8 cellular contexts compared by ENCODE assay signal in the genomic region with DNA sequence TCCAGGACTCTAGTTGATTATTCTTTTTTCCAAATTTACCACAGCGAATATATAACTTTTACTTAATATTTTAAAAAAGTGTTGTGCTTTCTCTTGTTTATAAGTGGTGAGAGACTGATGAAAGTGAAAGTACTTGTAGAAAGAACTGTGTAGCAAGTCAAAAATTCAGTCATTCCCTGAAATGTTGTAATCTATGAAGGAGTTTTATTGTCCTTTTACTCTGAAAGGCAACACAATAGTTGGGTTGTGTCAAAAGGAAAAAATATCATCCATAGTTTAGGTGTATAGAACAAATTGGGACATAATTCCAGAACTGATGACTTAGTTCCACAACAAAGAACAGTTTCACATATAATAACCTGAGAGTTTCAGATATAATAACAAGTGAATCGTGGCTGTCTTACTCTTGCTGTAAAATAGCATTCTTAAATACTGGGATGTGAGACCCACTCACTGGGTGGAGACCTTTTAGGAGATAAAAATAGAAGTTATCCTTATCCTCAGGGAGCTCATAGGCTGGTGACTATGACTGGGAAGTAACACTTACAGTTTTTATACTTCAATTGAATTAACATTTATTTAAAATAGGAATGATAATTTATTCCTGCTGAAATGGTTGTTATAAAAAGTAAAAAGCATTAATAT. TPM values are rescaled to one million over a fixed set of nuclear protein-coding genes. Genes with fewer than 3 reads are reported as not detected.
DNase-seq lines count a peak whose midpoint lies in the region; ATAC-seq and TF ChIP-seq lines count a peak whose summit lies in the region.

No MANE protein-coding gene starts in this region.

- no peak overlapping the region for H4K12ac ChIP-seq in trophoblast cell (ENCODE audit: low read depth, low read length)

- no peak overlapping the region for H2BK12ac ChIP-seq in trophoblast cell (ENCODE audit: low read length)

- H3K4me3 ChIP-seq in heart right ventricle (peak overlapping the region in 8 of 10 donors; percentile 18 to 42 (median 34)), skeletal muscle tissue (ENCODE audit: low read length in 3 of 3) (peak overlapping the region; percentile 37 to 47 (median 39)), trophoblast cell (ENCODE audit: low read depth, low read length) (no peak overlapping the region)

- WGBS in heart right ventricle, 2 donors, result 34 to 53% methylated on average over 2 of the region's 2 CpGs
- no CpG with 5 or more reads among the region's 2 CpGs for WGBS in trophoblast cell (ENCODE audit: extremely low coverage, insufficient coverage, insufficient read length)

- ATAC-seq in GM21723 (IDR thresholded peaks at IDR 0.05; ENCODE audit: unreplicated experiment), result peak; percentile 52
- ATAC-seq in heart right ventricle, result peak in 3 of 8 donors; percentile 30 to 49 (median 45)
- no peak for ATAC-seq in HG02852 (IDR thresholded peaks at IDR 0.05; ENCODE audit: unreplicated experiment)

- H3K4me1 Mint-ChIP-seq in activated naive CD8-positive, alpha-beta T cell (ENCODE audit: low read depth), result peaks cover 49% of the 10 kb centered on the region

- H2BK120ac ChIP-seq in trophoblast cell (ENCODE audit: insufficient read depth, low read length, poor library complexity), result no peak overlapping the region

- H3K36me3 ChIP-seq in heart right ventricle, result peaks cover 0 to 32% (median 4%) of the 10 kb centered on the region in 9 donors
- H3K36me3 ChIP-seq in skeletal muscle tissue (ENCODE audit: control insufficient read depth in 3 of 3, insufficient read depth in 3 of 3, low read length in 3 of 3), result peaks cover 0 to 6% (median 0%) of the 10 kb centered on the region in 3 donors
- H3K36me3 ChIP-seq in trophoblast cell (ENCODE audit: control insufficient read depth in 1 of 2, insufficient read depth in 2 of 2, low read length in 2 of 2), result peaks cover 6 to 7% of the 10 kb centered on the region in 2 experiments

- peak overlapping the region; percentile 81 for H3K4me3 Mint-ChIP-seq in activated naive CD8-positive, alpha-beta T cell

- no peaks in the 10 kb centered on the region for H3K27me3 Mint-ChIP-seq in activated naive CD8-positive, alpha-beta T cell

- no peak overlapping the region for H2BK5ac ChIP-seq in trophoblast cell (ENCODE audit: low read depth, low read length, poor library complexity)

- H3K4ac ChIP-seq in trophoblast cell (ENCODE audit: low read depth, low read length), result no peak overlapping the region

- H3K27ac ChIP-seq in heart right ventricle (peak overlapping the region; percentile 57 to 95 (median 83)), skeletal muscle tissue (ENCODE audit: low read depth, low read length) (peak overlapping the region; percentile 83), trophoblast cell (ENCODE audit: low read depth, low read length) (no peak overlapping the region)

- H3K79me2 ChIP-seq in trophoblast cell (ENCODE audit: control insufficient read depth, insufficient read depth, low read length, poor library complexity), result peaks cover 5% of the 10 kb centered on the region

- no peak overlapping the region for H3K14ac ChIP-seq in trophoblast cell (ENCODE audit: low read length)

- no peak for TF ChIP-seq CTCF in heart right ventricle (IDR thresholded peaks at IDR 0.05)

- H3K9me3 ChIP-seq in heart right ventricle (no peaks in the 10 kb centered on the region), skeletal muscle tissue (ENCODE audit: control insufficient read depth in 3 of 3, low read length in 3 of 3) (no peaks in the 10 kb centered on the region), trophoblast cell (ENCODE audit: insufficient read depth, low read depth, low read length) (no peaks in the 10 kb centered on the region)

- H3K27ac Mint-ChIP-seq in activated naive CD8-positive, alpha-beta T cell, result peak overlapping the region; percentile 92

- H4K91ac ChIP-seq in trophoblast cell (ENCODE audit: low read depth, low read length), result no peak overlapping the region

- H3K9ac ChIP-seq in skeletal muscle tissue (ENCODE audit: low read depth in 1 of 3, low read length in 3 of 3) (peak overlapping the region; percentile 51 to 73 (median 54)), trophoblast cell (ENCODE audit: low read length) (no peak overlapping the region)

- H3K36me3 Mint-ChIP-seq in activated naive CD8-positive, alpha-beta T cell, result peaks cover 19% of the 10 kb centered on the region

- H3K9me3 Mint-ChIP-seq in activated naive CD8-positive, alpha-beta T cell (ENCODE audit: low read depth), result no peaks in the 10 kb centered on the region

- no peak overlapping the region for H2AFZ ChIP-seq in trophoblast cell (ENCODE audit: insufficient read depth, low read length, poor library complexity)

- H3K27me3 ChIP-seq in heart right ventricle (no peaks in the 10 kb centered on the region), skeletal muscle tissue (ENCODE audit: control insufficient read depth in 3 of 3, insufficient read depth in 3 of 3, low read length in 3 of 3) (no peaks in the 10 kb centered on the region), trophoblast cell (ENCODE audit: insufficient read depth, low read length) (no peaks in the 10 kb centered on the region)

- DNase-seq in heart right ventricle (no peak), MV-4-11 (lab: John Stamatoyannopoulos, UW) (no peak), RKO (ENCODE audit: low spot score) (no peak), trophoblast cell (no peak)

- intact Hi-C loops in heart right ventricle (cut with DNase I), result loop anchor here in 2 of 10 donors (5.0 kb wide), 1 partner anchor 37 kb away; no protein-coding TSS in a partner anchor

- no peak overlapping the region for H3K18ac ChIP-seq in trophoblast cell (ENCODE audit: low read length)

- H3K4me2 ChIP-seq in trophoblast cell (ENCODE audit: low read length), result no peak overlapping the region

- H2AK5ac ChIP-seq in trophoblast cell (ENCODE audit: low read length), result no peak overlapping the region

- no peak overlapping the region for H3K23ac ChIP-seq in trophoblast cell (ENCODE audit: low read length)

- H3K4me1 ChIP-seq in heart right ventricle (peaks cover 6 to 71% (median 46%) of the 10 kb centered on the region in 9 donors), skeletal muscle tissue (ENCODE audit: control insufficient read depth in 3 of 3, insufficient read depth in 3 of 3, low read length in 3 of 3) (peaks cover 12 to 19% (median 14%) of the 10 kb centered on the region in 3 donors), trophoblast cell (ENCODE audit: control insufficient read depth in 1 of 2, insufficient read depth in 2 of 2, low read length in 2 of 2) (peaks cover 0 to 2% of the 10 kb centered on the region in 2 experiments)

- H4K8ac ChIP-seq in trophoblast cell (ENCODE audit: low read depth, low read length), result no peak overlapping the region

- H3K79me1 ChIP-seq in trophoblast cell (ENCODE audit: low read length), result no peaks in the 10 kb centered on the region

RNA-seq across cellular contexts. Expression of gene CYB5B, which starts 20.6 kb away (rescaled TPM):
- total RNA-seq in heart right ventricle, result 10 to 100 TPM; 59.8 to 84.2 (median 72.5) TPM
- 10 to 100 TPM; 53.8 to 59.9 TPM for polyA plus RNA-seq in heart right ventricle
- 27.7 TPM for total RNA-seq in skeletal muscle tissue
- polyA plus RNA-seq in trophoblast cell (2013), result 103 and 111 TPM in 2 replicates

RNA-seq across cellular contexts. Expression of gene TERF2, which starts 59.2 kb away (rescaled TPM):
- total RNA-seq in heart right ventricle, result 10 to 100 TPM; 19.9 to 31.9 (median 28.3) TPM
- polyA plus RNA-seq in heart right ventricle, result 10 to 100 TPM in 1 of 2 donors, 1 to 10 TPM in 1; 6.7 to 12.8 TPM
- 53.2 TPM for total RNA-seq in skeletal muscle tissue
- 31.2 and 32.6 TPM in 2 replicates for polyA plus RNA-seq in trophoblast cell (2013)
